ENCODE assay signal across 14 cellular contexts in genomic region chr7:158586499-158587191, GRCh38. TPM values are rescaled to one million over a fixed set of nuclear protein-coding genes. Genes with fewer than 3 reads are reported as not detected.
A peak's percentile ranks its signal among the peaks of the same experiment; 100 is the strongest.
DNase-seq lines count a peak whose midpoint lies in the region; ATAC-seq, FAIRE-seq and TF ChIP-seq lines count a peak whose summit lies in the region.
"Had no signal": no experiment of that assay in that cellular context is flagged by ENCODE, and none has a peak within 500 bp of the region (broad histone marks: within the 10 kb centered on the region; RNA-seq: fewer than 3 reads in every experiment).

No MANE protein-coding gene starts in this region.

- H3K27me3 ChIP-seq in mucosa of stomach (ENCODE audit: control insufficient read depth, insufficient read depth, low read length) = no peaks in the 10 kb centered on the region
- no peaks in the 10 kb centered on the region for H3K27me3 ChIP-seq in thoracic aorta (replicated peaks; ENCODE audit: insufficient read depth)
- peaks cover 0 to 38% of the 10 kb centered on the region in 2 donors for H3K27me3 ChIP-seq in tibial artery

- ATAC-seq in Right ventricle myocardium superior (ENCODE audit: poor library complexity) (no peak), thoracic aorta (ENCODE audit: insufficient number of reproducible peaks, low FRiP score, low read depth) (no peak)
- no peak for ATAC-seq in central memory CD8-positive, alpha-beta T cell (replicated peaks; ENCODE audit: extremely low read depth, poor library complexity, severe bottlenecking)

- H3K36me3 ChIP-seq in mucosa of stomach (ENCODE audit: control insufficient read depth, insufficient read depth, low read length) (no peaks in the 10 kb centered on the region), thoracic aorta (no peaks in the 10 kb centered on the region), tibial artery (no peaks in the 10 kb centered on the region)
- H3K36me3 ChIP-seq: BLaER1 had no signal

- peaks cover 12% of the 10 kb centered on the region for H3K36me3 Mint-ChIP-seq in central memory CD8-positive, alpha-beta T cell (ENCODE audit: insufficient read depth)

- peak overlapping the region; percentile 65 for H3K9ac ChIP-seq in mucosa of stomach (ENCODE audit: low read length)
- H3K9ac ChIP-seq: BLaER1 had no signal

- TF ChIP-seq CTCF in thoracic aorta (IDR thresholded peaks at IDR 0.05) (no peak), tibial artery (IDR thresholded peaks at IDR 0.05) (no peak)

- H3K9me3 ChIP-seq in mucosa of stomach (ENCODE audit: control insufficient read depth, low read length) (no peaks in the 10 kb centered on the region), thoracic aorta (no peaks in the 10 kb centered on the region), tibial artery (no peaks in the 10 kb centered on the region)
- H3K9me3 ChIP-seq: BLaER1 had no signal

- no peaks in the 10 kb centered on the region for H3K9me3 Mint-ChIP-seq in central memory CD8-positive, alpha-beta T cell
- H3K9me3 Mint-ChIP-seq: activated CD4-positive, alpha-beta memory T cell treated with anti-CD3 and anti-CD28 coated beads, Interleukin-2, amount 10 ng/mL, durations not matched to agents 7 days and 5 days had no signal

- DNase-seq in cardiac septum (ENCODE audit: low spot score) (peak; percentile 49), Right ventricle myocardium superior (no peak), thoracic aorta (ENCODE audit: low spot score) (no peak), tibial artery (no peak), NCI-H1092 treated with DMSO at 0.1 percent for 48 hours (lab: John Stamatoyannopoulos, UW) (no peak), HTR-8/SVneo (ENCODE audit: insufficient read length, low spot score) (no peak)
- no peak for DNase-seq in central memory CD8-positive, alpha-beta T cell (ENCODE audit: low spot score in 2 of 2)
- DNase-seq: activated CD4-positive, alpha-beta memory T cell treated with anti-CD3 and anti-CD28 coated beads, Interleukin-2, amount 10 ng/mL, durations not matched to agents 7 days and 5 days; activated naive CD4-positive, alpha-beta T cell treated with anti-CD3 and anti-CD28 coated beads, Interleukin-2, amount 50 U/mL, for 16 hours; OCI-M1 had no signal

- peak overlapping the region; percentile 70 for H3K4me3 Mint-ChIP-seq in central memory CD8-positive, alpha-beta T cell

- H3K4me3 ChIP-seq in mucosa of stomach (ENCODE audit: low read length) = peak overlapping the region; percentile 17
- H3K4me3 ChIP-seq in thoracic aorta = peak overlapping the region; percentile 60
- H3K4me3 ChIP-seq in tibial artery = peak overlapping the region in 1 of 2 donors; percentile 52

- no peak overlapping the region for H3K27ac Mint-ChIP-seq in central memory CD8-positive, alpha-beta T cell (ENCODE audit: low read depth)
- H3K27ac Mint-ChIP-seq: activated CD4-positive, alpha-beta memory T cell treated with anti-CD3 and anti-CD28 coated beads, Interleukin-2, amount 10 ng/mL, durations not matched to agents 7 days and 5 days; memory B cell had no signal

- H3K4me1 Mint-ChIP-seq in central memory CD8-positive, alpha-beta T cell = peaks cover 9% of the 10 kb centered on the region

- H3K4me1 ChIP-seq in mucosa of stomach (ENCODE audit: control insufficient read depth, insufficient read depth, low read length) (peaks cover 59% of the 10 kb centered on the region), thoracic aorta (ENCODE audit: control insufficient read depth in 1 of 2, low read depth in 2 of 2) (peaks cover 13 to 20% of the 10 kb centered on the region in 2 donors), tibial artery (peaks cover 7 to 32% (median 26%) of the 10 kb centered on the region in 4 donors)

- H3K27me3 Mint-ChIP-seq in central memory CD8-positive, alpha-beta T cell = peaks cover 59% of the 10 kb centered on the region

- intact Hi-C loops in cardiac septum (cut with DNase I) = no loop called here
- intact Hi-C loops in Right ventricle myocardium superior (cut with DNase I) = no loop called here
- intact Hi-C loops in tibial artery (cut with DNase I; ENCODE audit: low total_unique reads) = no loop called here

- no peak for FAIRE-seq in HTR-8/SVneo (lab: Jason Lieb, UNC)

- no peak overlapping the region for H3K27ac ChIP-seq in thoracic aorta
- H3K27ac ChIP-seq in tibial artery = no peak overlapping the region
- H3K27ac ChIP-seq: BLaER1, skin epidermis had no signal

RNA-seq across cellular contexts. Expression of gene PTPRN2, which starts 1.0 kb away (rescaled TPM):
- total RNA-seq in cardiac septum (0.92 TPM), Right ventricle myocardium superior (1.2 TPM), thoracic aorta (1 to 10 TPM; 2.2 to 3.1 TPM)
